Comparison of ENCODE assay signal across 7 cellular contexts in the genomic region with DNA sequence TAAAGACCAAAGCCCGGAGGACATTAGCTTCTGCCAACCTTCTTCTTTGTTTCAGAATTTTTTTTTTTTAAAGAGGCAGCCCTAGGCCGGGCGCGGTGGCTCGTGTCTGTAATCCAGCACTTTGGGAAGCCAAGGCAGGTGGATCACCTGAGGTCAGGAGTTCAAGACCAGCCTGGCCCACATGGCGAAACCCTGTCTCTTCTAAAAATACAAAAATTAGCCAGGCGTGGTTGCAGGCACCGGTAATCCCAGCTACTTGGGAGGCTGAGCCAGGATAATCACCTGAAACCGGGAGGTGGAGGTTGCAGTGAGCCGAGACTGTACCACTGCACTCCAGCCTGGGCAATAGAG. TPM values are rescaled to one million over a fixed set of nuclear protein-coding genes. Genes with fewer than 3 reads are reported as not detected.
DNase-seq lines count a peak whose midpoint lies in the region; ATAC-seq and TF ChIP-seq lines count a peak whose summit lies in the region.
"Not testable (repeated sequence)": the region's sequence is repeated elsewhere in the genome, so short reads cannot be mapped to it uniquely, and the experiment has no call there.

No MANE protein-coding gene starts in this region.

- H3K27me3 Mint-ChIP-seq in activated CD4-positive, alpha-beta T cell treated with anti-CD3 and anti-CD28 coated beads, Interleukin-2, amount 10 ng/mL, durations not matched to agents 24 days and 14 days; chondrocyte (ENCODE audit: low read depth): not testable (repeated sequence)

- H3K4me3 Mint-ChIP-seq in activated CD4-positive, alpha-beta T cell treated with anti-CD3 and anti-CD28 coated beads, Interleukin-2, amount 10 ng/mL, durations not matched to agents 24 days and 14 days, result peak overlapping the region; percentile 56
- peak overlapping the region; percentile 58 for H3K4me3 Mint-ChIP-seq in chondrocyte (ENCODE audit: unreplicated experiment)

- DNase-seq in activated CD4-positive, alpha-beta T cell treated with anti-CD3 and anti-CD28 coated beads, Interleukin-2, amount 10 ng/mL, durations not matched to agents 24 days and 14 days; chondrocyte (ENCODE audit: low spot score); lower lobe of right lung; spleen: not testable (repeated sequence)

- 79 to 87% (median 82%) methylated on average over 10 of the region's 10 CpGs for WGBS in spleen, 5 donors

- intact Hi-C loops in activated CD4-positive, alpha-beta T cell treated with anti-CD3 and anti-CD28 coated beads, Interleukin-2, amount 10 ng/mL, durations not matched to agents 24 days and 14 days (cut with micrococcal nuclease); lower lobe of right lung (cut with DNase I); spleen (cut with DNase I; ENCODE audit: low total_unique reads): not testable (repeated sequence)

- H3K9me3 ChIP-seq in lower lobe of right lung, spleen: not testable (repeated sequence)

- not testable (repeated sequence) for H3K4me3 ChIP-seq in lower lobe of right lung, spleen

- H3K36me3 Mint-ChIP-seq in activated CD4-positive, alpha-beta T cell treated with anti-CD3 and anti-CD28 coated beads, Interleukin-2, amount 10 ng/mL, durations not matched to agents 24 days and 14 days (ENCODE audit: low read depth); chondrocyte (ENCODE audit: low read depth): not testable (repeated sequence)

- not testable (repeated sequence) for H3K27me3 ChIP-seq in lower lobe of right lung (ENCODE audit: low read depth); spleen (replicated peaks in 1 of 7)

- peak overlapping the region; percentile 91 for H3K27ac Mint-ChIP-seq in activated CD4-positive, alpha-beta T cell treated with anti-CD3 and anti-CD28 coated beads, Interleukin-2, amount 10 ng/mL, durations not matched to agents 24 days and 14 days
- peak overlapping the region; percentile 98 for H3K27ac Mint-ChIP-seq in chondrocyte (ENCODE audit: unreplicated experiment)

- ATAC-seq in GM18909 (IDR thresholded peaks at IDR 0.05; ENCODE audit: poor library complexity, unreplicated experiment) (peak; percentile 14), HG02588 (IDR thresholded peaks at IDR 0.05; ENCODE audit: unreplicated experiment) (peak; percentile 14), HG03354 (IDR thresholded peaks at IDR 0.05; ENCODE audit: poor library complexity, severe bottlenecking, unreplicated experiment) (peak; percentile 11)
- not testable (repeated sequence) for ATAC-seq in lower lobe of right lung

- H3K4me1 Mint-ChIP-seq in activated CD4-positive, alpha-beta T cell treated with anti-CD3 and anti-CD28 coated beads, Interleukin-2, amount 10 ng/mL, durations not matched to agents 24 days and 14 days, result peaks cover 13% of the 10 kb centered on the region
- peaks cover 32% of the 10 kb centered on the region for H3K4me1 Mint-ChIP-seq in chondrocyte (ENCODE audit: low read depth)

- TF ChIP-seq CTCF in chondrocyte (IDR thresholded peaks at IDR 0.05); lower lobe of right lung (IDR thresholded peaks at IDR 0.05); spleen (IDR thresholded peaks at IDR 0.05 in 8 of 11, conservative IDR thresholded peaks at IDR 0.05 in 3 of 11): not testable (repeated sequence)

- H3K27ac ChIP-seq in lower lobe of right lung (peak overlapping the region; percentile 59), spleen (peak overlapping the region in 5 of 8 donors; percentile 16 to 53 (median 44))

- not testable (repeated sequence) for H3K9me3 Mint-ChIP-seq in activated CD4-positive, alpha-beta T cell treated with anti-CD3 and anti-CD28 coated beads, Interleukin-2, amount 10 ng/mL, durations not matched to agents 24 days and 14 days; chondrocyte (ENCODE audit: low read depth)

- not testable (repeated sequence) for H3K4me1 ChIP-seq in lower lobe of right lung
- peaks cover 0 to 17% (median 3%) of the 10 kb centered on the region in 6 donors for H3K4me1 ChIP-seq in spleen

- TF ChIP-seq POLR2A in spleen (IDR thresholded peaks at IDR 0.05), result not testable (repeated sequence)

- H3K36me3 ChIP-seq in lower lobe of right lung, spleen: not testable (repeated sequence)

RNA-seq across cellular contexts. Expression of gene AP1G1, which starts 8.5 kb away (rescaled TPM):
- 98.3 and 99.5 TPM in 2 replicates for total RNA-seq in activated CD4-positive, alpha-beta T cell treated with anti-CD3 and anti-CD28 coated beads, Interleukin-2, amount 10 ng/mL, durations not matched to agents 24 days and 14 days
- total RNA-seq in chondrocyte (62.7 to 82.0 TPM (median 62.9 TPM) in 3 replicates), lower lobe of right lung (78.9 TPM), spleen (100 to 1,000 TPM in 5 of 7 donors, 10 to 100 TPM in 2; 86.2 to 125 (median 104) TPM)
- 10 to 100 TPM; 11.2 to 15.8 (median 14.5) TPM for polyA plus RNA-seq in spleen

RNA-seq across cellular contexts. Expression of gene ATXN1L, which starts 28.7 kb away (rescaled TPM):
- total RNA-seq in activated CD4-positive, alpha-beta T cell treated with anti-CD3 and anti-CD28 coated beads, Interleukin-2, amount 10 ng/mL, durations not matched to agents 24 days and 14 days, result 16.7 and 19.3 TPM in 2 replicates
- total RNA-seq in chondrocyte, result 29.4 to 32.4 TPM (median 30.8 TPM) in 3 replicates
- total RNA-seq in lower lobe of right lung, result 29.7 TPM
- total RNA-seq in spleen, result 10 to 100 TPM; 25.5 to 37.5 (median 31.1) TPM
- polyA plus RNA-seq in spleen, result 1 to 10 TPM; 3.1 to 8.1 (median 3.3) TPM
